Comparison of ENCODE assay signal across 19 cellular contexts in genomic region chr5:17631788-17632187, GRCh38. TPM values are rescaled to one million over a fixed set of nuclear protein-coding genes. Genes with fewer than 3 reads are reported as not detected.
"Had no signal": no experiment of that assay in that cellular context is flagged by ENCODE, and none has a peak within 500 bp of the region (broad histone marks: within the 10 kb centered on the region; RNA-seq: fewer than 3 reads in every experiment).

TSS of gene TAF11L13 (plus strand) at chr5:17632088.

RNA-seq across cellular contexts. Expression of gene TAF11L13, which starts in this region (rescaled TPM):
- total RNA-seq: activated naive CD4-positive, alpha-beta T cell treated with anti-CD3 and anti-CD28 coated beads for 36 hours; activated naive CD4-positive, alpha-beta T cell treated with anti-CD3 and anti-CD28 coated beads, Interleukin-2, amount 50 U/mL, for 72 hours; activated naive CD8-positive, alpha-beta T cell treated with anti-CD3 and anti-CD28 coated beads, Interleukin-2, amount 10 ng/mL, durations not matched to agents 7 days and 5 days; activated T-cell treated with anti-CD3 and anti-CD28 coated beads, Interleukin-2, amount 50 U/mL, for 4 hours; activated T-cell treated with anti-CD3 and anti-CD28 coated beads, Interleukin-2, amount 50 U/mL, for 72 hours; activated T-helper 1 cell treated with anti-CD3 and anti-CD28 coated beads, Interleukin-12 subunit alpha, Interleukin-12 subunit beta, Interleukin-2, Interleukin-4 antibody, amounts not matched to agents 30 ng/mL and 10 ng/mL and 1 ng/mL, durations not matched to agents 14 hours and 24 hours and 36 hours; activated T-helper 17 cell treated with anti-CD3 and anti-CD28 coated beads, Interleukin-2, amount 50 U/mL, for 72 hours; activated T-helper 2 cell treated with anti-CD3 and anti-CD28 coated beads, Interferon-gamma antibody, Interleukin-2, Interleukin-4, amounts not matched to agents 10 μg/mL and 5 μg/mL and 100 μg/mL, durations not matched to agents 14 hours and 24 hours and 36 hours; adrenal gland; aorta; ascending aorta; astrocyte; body of pancreas; breast epithelium; bronchial epithelial cell; cardiac muscle cell; cardiac septum; cerebellum; chondrocyte had no signal
